19 cellular contexts compared by ENCODE assay signal in genomic region chr19:6213266-6213595, GRCh38.
"Had no signal": no experiment of that assay in that cellular context is flagged by ENCODE, and none has a peak within 500 bp of the region (broad histone marks: within the 10 kb centered on the region; RNA-seq: fewer than 3 reads in every experiment).

No MANE protein-coding gene starts in this region.

- H3K4me3 ChIP-seq: heart left ventricle, mucosa of descending colon, thyroid gland had no signal

- H3K9me3 ChIP-seq: heart left ventricle, mucosa of descending colon, thyroid gland had no signal

- FAIRE-seq: astrocyte, bronchial epithelial cell, islet of Langerhans had no signal

- ATAC-seq: heart left ventricle, left cardiac atrium, mucosa of descending colon had no signal

- DNase-seq: activated CD4-positive, alpha-beta T cell treated with anti-CD3 and anti-CD28 coated beads, Interleukin-2, amount 10 ng/mL, durations not matched to agents 7 days and 5 days; activated CD4-positive, CD25-positive, alpha-beta regulatory T cell treated with anti-CD3 and anti-CD28 coated beads, Interleukin-2, amount 50 U/mL, for 72 hours; activated naive CD4-positive, alpha-beta T cell treated with Interleukin-2 at 50 U/mL for 16 hours; activated naive CD8-positive, alpha-beta T cell treated with anti-CD3 and anti-CD28 coated beads for 36 hours; activated T-cell treated with anti-CD3 and anti-CD28 coated beads, Interleukin-2, amount 50 U/mL, for 1 hour; cerebellar nuclear complex; left cardiac atrium; mesendoderm; mucosa of descending colon; retina; stimulated activated CD4-positive, alpha-beta T cell treated with anti-CD3 and anti-CD28 coated beads, Interleukin-4, amount 100 ng/mL, for 1 hour; stimulated activated naive CD4-positive, alpha-beta T cell treated with Interleukin-2 at 50 U/mL for 16 hours; substantia nigra; thyroid gland had no signal

- H3K27me3 ChIP-seq: heart left ventricle, thyroid gland had no signal

- H3K27ac ChIP-seq: heart left ventricle, thyroid gland, VCaP had no signal
